ENCODE assay signal across 8 cellular contexts in the genomic region with DNA sequence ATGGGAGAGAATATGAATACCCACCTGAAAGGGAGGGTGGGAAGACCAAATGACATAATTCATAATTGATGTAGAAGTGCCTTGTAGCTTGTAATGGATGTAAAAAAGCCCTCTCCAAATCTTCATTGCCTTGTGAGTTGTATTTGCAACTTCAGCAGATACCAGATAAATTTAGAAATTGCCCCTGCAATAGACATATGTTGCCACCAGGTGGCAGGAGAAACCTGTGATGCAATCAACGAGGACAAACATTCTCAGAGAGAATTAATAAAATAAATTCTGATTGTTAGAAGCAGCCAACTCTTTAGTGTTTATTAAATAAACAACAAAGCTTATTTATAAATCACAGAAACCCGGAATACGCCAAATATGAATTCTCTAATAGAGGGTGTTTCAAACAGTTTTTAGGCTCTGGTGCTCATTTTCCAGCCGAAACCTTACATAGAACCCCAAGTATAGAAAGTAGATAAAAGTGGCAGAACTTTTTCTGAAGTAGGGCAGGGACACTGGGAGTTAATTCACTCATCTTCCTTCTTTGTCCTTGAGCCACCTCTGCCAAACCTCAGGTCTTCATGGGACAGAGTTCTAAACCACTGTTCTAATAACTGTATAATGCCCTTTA.
DNase-seq lines count a peak whose midpoint lies in the region; ATAC-seq and TF ChIP-seq lines count a peak whose summit lies in the region.

No MANE protein-coding gene starts in this region.

- H3K27ac ChIP-seq in coronary artery = no peak overlapping the region

- H3K4me3 ChIP-seq in coronary artery = no peak overlapping the region

- DNase-seq in DMS114 treated with DMSO at 0.1 percent for 48 hours (lab: John Stamatoyannopoulos, UW; ENCODE audit: unreplicated experiment) (peak; percentile 4), NCI-H748 (lab: John Stamatoyannopoulos, UW; ENCODE audit: unreplicated experiment) (peak; percentile 47), coronary artery (ENCODE audit: low spot score) (no peak), mucosa of gallbladder (ENCODE audit: low spot score) (peak; percentile 17), SKM-1 (lab: John Stamatoyannopoulos, UW; ENCODE audit: unreplicated experiment) (no peak)

- peak; percentile 57 for ATAC-seq in GM21423 (IDR thresholded peaks at IDR 0.05; ENCODE audit: unreplicated experiment)
- no peak for ATAC-seq in GM19452 (IDR thresholded peaks at IDR 0.05; ENCODE audit: unreplicated experiment)
- ATAC-seq in HG03045 (IDR thresholded peaks at IDR 0.05; ENCODE audit: unreplicated experiment) = no peak

- peak; percentile 32 for TF ChIP-seq CTCF in coronary artery (IDR thresholded peaks at IDR 0.05)

Comparison
In these comparisons a context has a peak if more than half of its experiments do, and no peak if none do; other contexts are left out.
1. DNase-seq: peak in DMS114 treated with DMSO at 0.1 percent for 48 hours (single experiment), NCI-H748 (single experiment) and mucosa of gallbladder (single experiment); none in coronary artery (single experiment) and SKM-1 (single experiment).